In genomic region chr14:22336031-22336430, GRCh38 we compare ENCODE assay signal across 1 cellular context.
TF ChIP-seq lines count a peak whose summit lies in the region.

No MANE protein-coding gene starts in this region.

TF ChIP-seq in GM12878, 131 proteins besides CTCF, POLR2A, EP300 and RAD21 (continued from another document):
- TF ChIP-seq, protein P1, sequence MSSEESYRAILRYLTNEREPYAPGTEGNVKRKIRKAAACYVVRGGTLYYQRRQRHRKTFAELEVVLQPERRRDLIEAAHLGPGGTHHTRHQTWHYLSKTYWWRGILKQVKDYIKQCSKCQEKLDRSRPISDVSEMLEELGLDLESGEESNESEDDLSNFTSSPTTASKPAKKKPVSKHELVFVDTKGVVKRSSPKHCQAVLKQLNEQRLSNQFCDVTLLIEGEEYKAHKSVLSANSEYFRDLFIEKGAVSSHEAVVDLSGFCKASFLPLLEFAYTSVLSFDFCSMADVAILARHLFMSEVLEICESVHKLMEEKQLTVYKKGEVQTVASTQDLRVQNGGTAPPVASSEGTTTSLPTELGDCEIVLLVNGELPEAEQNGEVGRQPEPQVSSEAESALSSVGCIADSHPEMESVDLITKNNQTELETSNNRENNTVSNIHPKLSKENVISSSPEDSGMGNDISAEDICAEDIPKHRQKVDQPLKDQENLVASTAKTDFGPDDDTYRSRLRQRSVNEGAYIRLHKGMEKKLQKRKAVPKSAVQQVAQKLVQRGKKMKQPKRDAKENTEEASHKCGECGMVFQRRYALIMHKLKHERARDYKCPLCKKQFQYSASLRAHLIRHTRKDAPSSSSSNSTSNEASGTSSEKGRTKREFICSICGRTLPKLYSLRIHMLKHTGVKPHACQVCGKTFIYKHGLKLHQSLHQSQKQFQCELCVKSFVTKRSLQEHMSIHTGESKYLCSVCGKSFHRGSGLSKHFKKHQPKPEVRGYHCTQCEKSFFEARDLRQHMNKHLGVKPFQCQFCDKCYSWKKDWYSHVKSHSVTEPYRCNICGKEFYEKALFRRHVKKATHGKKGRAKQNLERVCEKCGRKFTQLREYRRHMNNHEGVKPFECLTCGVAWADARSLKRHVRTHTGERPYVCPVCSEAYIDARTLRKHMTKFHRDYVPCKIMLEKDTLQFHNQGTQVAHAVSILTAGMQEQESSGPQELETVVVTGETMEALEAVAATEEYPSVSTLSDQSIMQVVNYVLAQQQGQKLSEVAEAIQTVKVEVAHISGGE (CRISPR knock-in tag; IDR thresholded peaks at IDR 0.05) = no peak
- TF ChIP-seq, protein P2, sequence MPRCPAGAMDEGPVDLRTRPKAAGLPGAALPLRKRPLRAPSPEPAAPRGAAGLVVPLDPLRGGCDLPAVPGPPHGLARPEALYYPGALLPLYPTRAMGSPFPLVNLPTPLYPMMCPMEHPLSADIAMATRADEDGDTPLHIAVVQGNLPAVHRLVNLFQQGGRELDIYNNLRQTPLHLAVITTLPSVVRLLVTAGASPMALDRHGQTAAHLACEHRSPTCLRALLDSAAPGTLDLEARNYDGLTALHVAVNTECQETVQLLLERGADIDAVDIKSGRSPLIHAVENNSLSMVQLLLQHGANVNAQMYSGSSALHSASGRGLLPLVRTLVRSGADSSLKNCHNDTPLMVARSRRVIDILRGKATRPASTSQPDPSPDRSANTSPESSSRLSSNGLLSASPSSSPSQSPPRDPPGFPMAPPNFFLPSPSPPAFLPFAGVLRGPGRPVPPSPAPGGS (IDR thresholded peaks at IDR 0.05; ENCODE audit: borderline replicate concordance, insufficient read depth, low read depth, low read length, poor library complexity, severe bottlenecking) = peak; percentile 15
- TF ChIP-seq STAT1 (conservative IDR thresholded peaks at IDR 0.05) = no peak
- no peak for TF ChIP-seq ZZZ3 (IDR thresholded peaks at IDR 0.05; ENCODE audit: control insufficient read depth, insufficient read length, low read depth)
- TF ChIP-seq NR2F1 (conservative IDR thresholded peaks at IDR 0.05) = peak; percentile 20; the same call in 1 of the 2 replicates
- no peak for TF ChIP-seq SPI1 (IDR thresholded peaks at IDR 0.05; ENCODE audit: borderline replicate concordance, insufficient read depth, low read depth, low read length)
- no peak for TF ChIP-seq E2F4 (IDR thresholded peaks at IDR 0.05; ENCODE audit: low read depth, low read length)
- TF ChIP-seq, protein P3, sequence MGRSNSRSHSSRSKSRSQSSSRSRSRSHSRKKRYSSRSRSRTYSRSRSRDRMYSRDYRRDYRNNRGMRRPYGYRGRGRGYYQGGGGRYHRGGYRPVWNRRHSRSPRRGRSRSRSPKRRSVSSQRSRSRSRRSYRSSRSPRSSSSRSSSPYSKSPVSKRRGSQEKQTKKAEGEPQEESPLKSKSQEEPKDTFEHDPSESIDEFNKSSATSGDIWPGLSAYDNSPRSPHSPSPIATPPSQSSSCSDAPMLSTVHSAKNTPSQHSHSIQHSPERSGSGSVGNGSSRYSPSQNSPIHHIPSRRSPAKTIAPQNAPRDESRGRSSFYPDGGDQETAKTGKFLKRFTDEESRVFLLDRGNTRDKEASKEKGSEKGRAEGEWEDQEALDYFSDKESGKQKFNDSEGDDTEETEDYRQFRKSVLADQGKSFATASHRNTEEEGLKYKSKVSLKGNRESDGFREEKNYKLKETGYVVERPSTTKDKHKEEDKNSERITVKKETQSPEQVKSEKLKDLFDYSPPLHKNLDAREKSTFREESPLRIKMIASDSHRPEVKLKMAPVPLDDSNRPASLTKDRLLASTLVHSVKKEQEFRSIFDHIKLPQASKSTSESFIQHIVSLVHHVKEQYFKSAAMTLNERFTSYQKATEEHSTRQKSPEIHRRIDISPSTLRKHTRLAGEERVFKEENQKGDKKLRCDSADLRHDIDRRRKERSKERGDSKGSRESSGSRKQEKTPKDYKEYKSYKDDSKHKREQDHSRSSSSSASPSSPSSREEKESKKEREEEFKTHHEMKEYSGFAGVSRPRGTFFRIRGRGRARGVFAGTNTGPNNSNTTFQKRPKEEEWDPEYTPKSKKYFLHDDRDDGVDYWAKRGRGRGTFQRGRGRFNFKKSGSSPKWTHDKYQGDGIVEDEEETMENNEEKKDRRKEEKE (IDR thresholded peaks at IDR 0.05) = no peak
